In the genomic region with DNA sequence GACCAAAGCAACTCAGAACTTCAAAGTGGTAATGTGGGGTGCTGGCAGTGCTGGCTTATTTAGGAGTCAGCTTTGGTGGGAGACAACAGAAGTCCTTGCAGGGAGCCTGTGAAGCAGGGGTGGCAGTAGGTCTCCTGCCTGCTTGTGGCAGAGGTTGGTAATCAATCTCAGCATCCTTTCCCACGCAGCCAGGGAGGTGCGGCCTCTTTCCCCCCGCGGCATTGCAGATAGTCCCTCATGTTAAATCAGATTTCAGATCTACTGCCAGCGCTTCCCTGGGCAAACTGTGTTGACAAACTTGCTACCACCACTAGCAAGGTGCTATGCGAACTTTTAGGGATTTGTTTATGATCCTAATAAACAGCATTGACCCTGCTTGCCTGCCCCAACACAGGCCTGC, we compare ENCODE assay signal across 1 cellular context.
TF ChIP-seq lines count a peak whose summit lies in the region.

No MANE protein-coding gene starts in this region.

TF ChIP-seq in H1, 55 proteins besides CTCF, POLR2A, EP300 and RAD21:
- no peak for TF ChIP-seq TBP (IDR thresholded peaks at IDR 0.05; ENCODE audit: low read depth, low read length)
TF ChIP-seq in H1: peak in this region for 0.
